ENCODE assay signal across 8 cellular contexts in the genomic region with DNA sequence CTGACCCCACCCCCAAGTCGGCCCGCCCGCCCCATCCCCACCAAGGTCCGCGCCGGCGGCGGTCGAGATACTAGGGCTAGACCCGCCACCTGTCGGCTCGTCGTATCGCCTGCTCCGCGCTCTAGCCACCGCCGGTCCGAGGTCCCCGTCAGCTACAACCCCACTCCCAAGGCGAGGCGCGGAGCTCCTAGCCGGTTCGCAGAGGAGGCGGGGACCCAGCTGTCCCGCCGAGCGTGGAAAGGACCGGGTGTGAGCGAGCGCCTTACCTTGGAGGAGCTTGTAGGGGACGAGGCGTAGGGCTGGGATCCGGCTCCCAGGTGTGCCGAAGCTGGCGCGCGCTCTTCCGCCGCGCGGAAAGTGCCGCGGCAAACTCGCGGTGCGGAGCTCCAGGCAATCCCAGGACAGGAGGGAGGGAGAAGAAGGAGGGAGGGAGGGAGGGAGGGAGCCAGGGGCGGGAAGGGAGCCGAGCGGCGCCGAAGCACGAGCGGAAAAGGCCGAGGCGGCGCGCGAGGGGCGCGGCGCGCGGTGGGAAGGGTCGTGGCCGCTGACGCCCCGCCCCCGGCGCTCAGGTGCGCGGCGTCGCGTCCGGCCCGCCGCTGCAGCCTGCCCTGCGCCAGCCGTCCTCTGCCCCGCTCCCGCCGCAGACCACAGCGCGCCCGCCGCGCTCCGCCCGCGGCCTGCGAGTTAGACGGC. TPM values are rescaled to one million over a fixed set of nuclear protein-coding genes. Genes with fewer than 3 reads are reported as not detected.
DNase-seq lines count a peak whose midpoint lies in the region; ATAC-seq, FAIRE-seq and TF ChIP-seq lines count a peak whose summit lies in the region.

A gene with protein sequence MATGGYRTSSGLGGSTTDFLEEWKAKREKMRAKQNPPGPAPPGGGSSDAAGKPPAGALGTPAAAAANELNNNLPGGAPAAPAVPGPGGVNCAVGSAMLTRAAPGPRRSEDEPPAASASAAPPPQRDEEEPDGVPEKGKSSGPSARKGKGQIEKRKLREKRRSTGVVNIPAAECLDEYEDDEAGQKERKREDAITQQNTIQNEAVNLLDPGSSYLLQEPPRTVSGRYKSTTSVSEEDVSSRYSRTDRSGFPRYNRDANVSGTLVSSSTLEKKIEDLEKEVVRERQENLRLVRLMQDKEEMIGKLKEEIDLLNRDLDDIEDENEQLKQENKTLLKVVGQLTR (minus strand): TSS at position 359 of the 693 bp plus-strand sequence. CDS start 720 bp downstream, outside the sequence.

- H3K4me1 ChIP-seq in ectodermal cell (ENCODE audit: control insufficient read depth, insufficient read depth, low read length) (peaks cover 15% of the 10 kb centered on the region), lung (ENCODE audit: control insufficient read depth in 2 of 2, insufficient read depth in 2 of 2, low read length in 2 of 2) (peaks cover 2 to 3% of the 10 kb centered on the region in 2 donors), subcutaneous abdominal adipose tissue (ENCODE audit: control insufficient read depth in 5 of 5, insufficient read depth in 5 of 5, low read length in 5 of 5) (peaks cover 2 to 31% (median 27%) of the 10 kb centered on the region in 5 donors)

- WGBS in ectodermal cell, 2 experiments = 0% methylated on average over 93 to 94 of the region's 94 CpGs
- 0 to 1% methylated on average over 74 to 94 of the region's 94 CpGs for WGBS in lung, 2 donors

- H3K27me3 Mint-ChIP-seq in T-helper 17 cell = peaks cover 52% of the 10 kb centered on the region

- H3K27ac Mint-ChIP-seq in T-helper 17 cell = no peak within 1 kb of the TSS

- H3K36me3 ChIP-seq in ectodermal cell (ENCODE audit: control insufficient read depth, insufficient read depth, low read length) (no peaks in the 10 kb centered on the region), lung (ENCODE audit: control insufficient read depth in 2 of 2, insufficient read depth in 2 of 2, low read length in 2 of 2) (peaks cover 0 to 1% of the 10 kb centered on the region in 2 donors), subcutaneous abdominal adipose tissue (ENCODE audit: control insufficient read depth in 5 of 5, insufficient read depth in 5 of 5, low read length in 5 of 5) (no peaks in the 10 kb centered on the region)

- peak within 1 kb of the TSS; percentile 90 for H3K27ac ChIP-seq in ectodermal cell (ENCODE audit: insufficient read depth, low read depth, low read length, poor library complexity, severe bottlenecking)
- peak within 1 kb of the TSS; percentile 43 to 96 for H3K27ac ChIP-seq in lung (ENCODE audit: low read depth in 1 of 2, low read length in 1 of 2)
- peak within 1 kb of the TSS; percentile 74 for H3K27ac ChIP-seq in subcutaneous abdominal adipose tissue (ENCODE audit: low read depth, low read length)

- DNase-seq in A172 (ENCODE audit: low spot score) (peak; percentile 48), GM12892 (ENCODE audit: insufficient read length) (peak; percentile 66), NCI-H128 (lab: John Stamatoyannopoulos, UW; ENCODE audit: unreplicated experiment) (peak; percentile 80), T-helper 17 cell (peak in 1 of 3 donors; percentile 13), lung (ENCODE audit: low spot score) (peak; percentile 68)

- FAIRE-seq in GM12892 (lab: Jason Lieb, UNC) = peak; percentile 82

- peak within 1 kb of the TSS; percentile 87 for H3K4me3 Mint-ChIP-seq in T-helper 17 cell

- no peak for TF ChIP-seq CTCF in lung (IDR thresholded peaks at IDR 0.05; ENCODE audit: control extremely low read depth, extremely low read depth)

- H3K4me1 Mint-ChIP-seq in T-helper 17 cell = peaks cover 12% of the 10 kb centered on the region

- H3K9me3 ChIP-seq in T-helper 17 cell (ENCODE audit: control insufficient read depth, low read length, poor library complexity, severe bottlenecking) (no peaks in the 10 kb centered on the region), ectodermal cell (ENCODE audit: control insufficient read depth, low read length) (no peaks in the 10 kb centered on the region), lung (ENCODE audit: control insufficient read depth in 2 of 2, insufficient read depth in 1 of 2, low read length in 1 of 2) (no peaks in the 10 kb centered on the region), subcutaneous abdominal adipose tissue (ENCODE audit: control insufficient read depth in 5 of 5, low read length in 5 of 5) (no peaks in the 10 kb centered on the region)

- H3K27me3 ChIP-seq in ectodermal cell (ENCODE audit: control insufficient read depth, insufficient read depth, low read length, poor library complexity, severe bottlenecking) (no peaks in the 10 kb centered on the region), lung (ENCODE audit: control insufficient read depth, insufficient read depth) (no peaks in the 10 kb centered on the region), subcutaneous abdominal adipose tissue (ENCODE audit: control insufficient read depth in 5 of 5, insufficient read depth in 4 of 5, low read length in 5 of 5) (peaks cover 0 to 2% (median 0%) of the 10 kb centered on the region in 5 donors)

- TF ChIP-seq POLR2A in GM12892 (IDR thresholded peaks at IDR 0.05; ENCODE audit: low read depth, low read length) = no peak

- ATAC-seq in HG02623 (IDR thresholded peaks at IDR 0.05; ENCODE audit: unreplicated experiment) = peak; percentile 59
- peak; percentile 49 for ATAC-seq in T-helper 17 cell
- peak; percentile 70 for ATAC-seq in lung (ENCODE audit: insufficient read depth, low FRiP score)

- H3K9ac ChIP-seq in subcutaneous abdominal adipose tissue (ENCODE audit: low read length in 5 of 5) = peak within 1 kb of the TSS in 4 of 5 donors; percentile 64 to 81 (median 71)

- H3K4me3 ChIP-seq in ectodermal cell (ENCODE audit: insufficient read depth, low read depth, low read length) (peak within 1 kb of the TSS; percentile 92), lung (peak within 1 kb of the TSS; percentile 67), subcutaneous abdominal adipose tissue (ENCODE audit: low read depth in 1 of 5, low read length in 5 of 5) (peak within 1 kb of the TSS; percentile 70 to 88 (median 83))

- H3K36me3 Mint-ChIP-seq in T-helper 17 cell (ENCODE audit: low read depth) = peaks cover 4% of the 10 kb centered on the region

RNA-seq across cellular contexts. Expression of the gene that starts here (rescaled TPM):
- 63.2 and 75.2 TPM in 2 replicates for total RNA-seq in A172 (2014; rRNA removed; shearing (Covaris generic))
- polyA plus RNA-seq in GM12892 (2012; ENCODE audit: missing spikeins) = 20.1 TPM
- 1 to 10 TPM; 4.3 to 6.7 TPM for total RNA-seq in T-helper 17 cell
- polyA plus RNA-seq in ectodermal cell (2013, experiment 1 of 4) = 91.9 TPM
- 85.4 TPM for polyA plus RNA-seq in ectodermal cell (2013, experiment 2 of 4)
- 58.5 TPM for polyA plus RNA-seq in ectodermal cell (2013, experiment 3 of 4)
- polyA plus RNA-seq in ectodermal cell (2013, experiment 4 of 4) = 67.7 TPM
- total RNA-seq in lung = 100 to 1,000 TPM in 1 of 2 donors, 10 to 100 TPM in 1; 77.6 to 119 TPM
- polyA plus RNA-seq in lung = 10 to 100 TPM in 1 of 2 donors, 1 to 10 TPM in 1; 6.8 to 35.2 TPM
